8 cellular contexts compared by ENCODE assay signal in genomic region chr4:2948895-2949781, GRCh38. TPM values are rescaled to one million over a fixed set of nuclear protein-coding genes. Genes with fewer than 3 reads are reported as not detected.
A peak's percentile ranks its signal among the peaks of the same experiment; 100 is the strongest.
DNase-seq lines count a peak whose midpoint lies in the region; ATAC-seq, FAIRE-seq and TF ChIP-seq lines count a peak whose summit lies in the region.

No MANE protein-coding gene starts in this region.

- H2BK15ac ChIP-seq in mesenchymal stem cell (ENCODE audit: low read depth, poor library complexity, severe bottlenecking), result no peak overlapping the region

- H3K4me2 ChIP-seq in Karpas-422 (ENCODE audit: low read depth, low read length, poor library complexity, severe bottlenecking) (no peak overlapping the region), mesenchymal stem cell (ENCODE audit: low read length, poor library complexity, severe bottlenecking) (no peak overlapping the region)

- no peaks in the 10 kb centered on the region for H3K27me3 Mint-ChIP-seq in Caco-2 (ENCODE audit: insufficient read depth, unreplicated experiment)

- POLR2A ChIA-PET in Caco-2 (lab: Charles Lee), result no interaction called here

- peaks cover 6% of the 10 kb centered on the region for H3K4me1 Mint-ChIP-seq in Caco-2 (ENCODE audit: low read depth, unreplicated experiment)

- in situ Hi-C loops in T47D (cut with HindIII; ENCODE audit: low pct_unique_long_range_greater_than_20kb, low sequenced_read_pairs), result no loop called here

- H3K23ac ChIP-seq in mesenchymal stem cell (ENCODE audit: low read length in 2 of 2), result no peak overlapping the region

- H2AFZ ChIP-seq in Karpas-422 (ENCODE audit: low read length) (no peak overlapping the region), mesenchymal stem cell (ENCODE audit: low read depth, low read length) (no peak overlapping the region)

- peaks cover 29% of the 10 kb centered on the region for H3K79me1 ChIP-seq in mesenchymal stem cell (replicated peaks; ENCODE audit: low read length, poor library complexity, severe bottlenecking)

- no peak overlapping the region for H4K91ac ChIP-seq in mesenchymal stem cell (ENCODE audit: low read length)

- TF ChIP-seq CTCF in Caco-2 (IDR thresholded peaks at IDR 0.05; ENCODE audit: insufficient read depth in 1 of 2, low read depth in 1 of 2, low read length in 1 of 2, severe bottlenecking in 1 of 2, unreplicated experiment in 1 of 2), result peak; percentile 49 to 51

- peaks cover 13% of the 10 kb centered on the region; the same call in 1 of the 2 replicates for H3K79me2 ChIP-seq in Karpas-422 (ENCODE audit: low read length)

- H3K36me3 ChIP-seq in Caco-2 (ENCODE audit: control insufficient read depth, insufficient read depth, low read length) (peaks cover 11% of the 10 kb centered on the region), Karpas-422 (ENCODE audit: insufficient read depth, low read length) (peaks cover 58% of the 10 kb centered on the region), mesenchymal stem cell (ENCODE audit: control insufficient read depth in 1 of 2, insufficient read depth in 2 of 2, low read depth in 1 of 2, low read length in 2 of 2) (peaks cover 73 to 93% of the 10 kb centered on the region in 2 experiments)

- no peak overlapping the region for H2BK5ac ChIP-seq in mesenchymal stem cell (ENCODE audit: low read depth, low read length, poor library complexity, severe bottlenecking)

- H3K27ac ChIP-seq in Karpas-422 (ENCODE audit: low read length) (no peak overlapping the region), mesenchymal stem cell (ENCODE audit: low read length, poor library complexity, severe bottlenecking) (no peak overlapping the region)

- H2BK120ac ChIP-seq in mesenchymal stem cell (ENCODE audit: low read depth, low read length), result no peak overlapping the region

- DNase-seq in Caco-2, result peak in 1 of 2 experiments; percentile 54
- peak; percentile 62 for DNase-seq in Karpas-422
- peak; percentile 64 to 75 for DNase-seq in T47D (ENCODE audit: low read depth in 1 of 2, low spot score in 1 of 2)
- DNase-seq in mesenchymal stem cell, result peak; percentile 31
- no peak for DNase-seq in GM12892 (ENCODE audit: insufficient read length)
- DNase-seq in retina, result no peak
- no peak for DNase-seq in HK-2 (ENCODE audit: unreplicated experiment)

- 95% methylated on average over 14 of the region's 14 CpGs for WGBS in mesenchymal stem cell

- H3K4ac ChIP-seq in mesenchymal stem cell (ENCODE audit: low read depth in 1 of 2, low read length in 2 of 2), result no peak overlapping the region

- H3K4me1 ChIP-seq in Caco-2, result peaks cover 5% of the 10 kb centered on the region; the same call in 1 of the 2 replicates
- no peaks in the 10 kb centered on the region for H3K4me1 ChIP-seq in Karpas-422 (ENCODE audit: low read length)
- H3K4me1 ChIP-seq in mesenchymal stem cell (ENCODE audit: control insufficient read depth, insufficient read depth, low read depth, low read length), result peaks cover 20% of the 10 kb centered on the region

- H3K9me3 ChIP-seq in Caco-2 (no peaks in the 10 kb centered on the region), Karpas-422 (ENCODE audit: low read length) (no peaks in the 10 kb centered on the region), mesenchymal stem cell (ENCODE audit: control insufficient read depth, low read length) (no peaks in the 10 kb centered on the region)

- BruUV-seq in Caco-2 (replicated peaks; lab: Mats Ljungman, UMichigan), result no TSS peak

- no peak overlapping the region for H3K4me3 Mint-ChIP-seq in Caco-2 (ENCODE audit: unreplicated experiment)

- H3K14ac ChIP-seq in mesenchymal stem cell (ENCODE audit: low read length in 2 of 2), result no peak overlapping the region

- intact Hi-C loops in Caco-2 (cut with micrococcal nuclease; ENCODE audit: unreplicated experiment), result loop anchor here (1.0 kb wide), 1 partner anchor 88 kb away; no protein-coding TSS in a partner anchor

- no peak overlapping the region for H2AK5ac ChIP-seq in mesenchymal stem cell (ENCODE audit: low read length, severe bottlenecking)

- no peak for ATAC-seq in HG02970 (IDR thresholded peaks at IDR 0.05; ENCODE audit: low FRiP score, unreplicated experiment)

- no peaks in the 10 kb centered on the region for H3K9me2 ChIP-seq in Karpas-422 (replicated peaks; ENCODE audit: insufficient read depth, low read length)

- peak overlapping the region; percentile 45 for H3K27ac Mint-ChIP-seq in Caco-2 (ENCODE audit: unreplicated experiment)

- H3K27me3 ChIP-seq in Caco-2 (replicated peaks; ENCODE audit: control insufficient read depth, insufficient read depth, low read length) (no peaks in the 10 kb centered on the region), Karpas-422 (ENCODE audit: low read length) (no peaks in the 10 kb centered on the region), mesenchymal stem cell (ENCODE audit: control insufficient read depth in 1 of 2, insufficient read depth in 1 of 2, low read length in 2 of 2) (no peaks in the 10 kb centered on the region)

- no peak overlapping the region for H4K8ac ChIP-seq in mesenchymal stem cell (ENCODE audit: low read length)

- H3K18ac ChIP-seq in mesenchymal stem cell (ENCODE audit: low read depth in 1 of 2, low read length in 2 of 2), result no peak overlapping the region

- H3K9ac ChIP-seq in Karpas-422 (ENCODE audit: low read length) (no peak overlapping the region), mesenchymal stem cell (ENCODE audit: low read length) (no peak overlapping the region)

- H2BK12ac ChIP-seq in mesenchymal stem cell (ENCODE audit: low read length in 2 of 2), result no peak overlapping the region

- no peak for TF ChIP-seq POLR2A in GM12892 (IDR thresholded peaks at IDR 0.05; ENCODE audit: low read depth, low read length)

- no peaks in the 10 kb centered on the region for H3K9me3 Mint-ChIP-seq in Caco-2 (ENCODE audit: unreplicated experiment)

- CTCF ChIA-PET in Caco-2 (lab: Charles Lee), result interaction anchor here (0.6 to 1.4 kb wide), 5 partner anchors 14 to 267 kb away, joined by 3 to 13 read pairs (median 5); partner anchors contain the start of genes GRK4 and NOP14

- H3K36me3 Mint-ChIP-seq in Caco-2 (ENCODE audit: insufficient read depth, unreplicated experiment), result peaks cover 89% of the 10 kb centered on the region

- no peak for FAIRE-seq in GM12892 (lab: Jason Lieb, UNC)

- H4K20me1 ChIP-seq in Karpas-422 (ENCODE audit: insufficient read depth, low read depth, low read length), result peaks cover 10% of the 10 kb centered on the region; the same call in 1 of the 2 replicates

- no peak overlapping the region for H3K4me3 ChIP-seq in Caco-2 (ENCODE audit: low read depth, low read length)
- no peak overlapping the region for H3K4me3 ChIP-seq in Karpas-422 (ENCODE audit: low read length)
- no peak overlapping the region for H3K4me3 ChIP-seq in mesenchymal stem cell (ENCODE audit: insufficient read depth in 1 of 2, low read depth in 1 of 2, low read length in 2 of 2)

RNA-seq across cellular contexts. Expression of gene NOP14, which starts 14.1 kb away (rescaled TPM):
- 55.2 and 60.5 TPM in 2 replicates for total RNA-seq in Caco-2 (2022)
- 19.2 and 27.6 TPM in 2 replicates for total RNA-seq in Karpas-422 (2014; rRNA removed; shearing (Covaris generic); ENCODE audit: low replicate concordance)
- polyA plus RNA-seq in mesenchymal stem cell (2013, experiment 1 of 2), result 32.6 TPM
- polyA plus RNA-seq in mesenchymal stem cell (2013, experiment 2 of 2), result 33.3 TPM
- polyA plus RNA-seq in GM12892 (2012; ENCODE audit: missing spikeins), result 36.9 TPM

RNA-seq across cellular contexts. Expression of gene GRK4, which starts 14.2 kb away (rescaled TPM):
- 6.8 and 7.1 TPM in 2 replicates for total RNA-seq in Caco-2 (2022)
- total RNA-seq in Karpas-422 (2014; rRNA removed; shearing (Covaris generic); ENCODE audit: low replicate concordance), result 3.0 and 3.8 TPM in 2 replicates
- polyA plus RNA-seq in mesenchymal stem cell (2013, experiment 1 of 2), result 3.6 TPM
- polyA plus RNA-seq in mesenchymal stem cell (2013, experiment 2 of 2), result 3.7 TPM
- polyA plus RNA-seq in GM12892 (2012; ENCODE audit: missing spikeins), result 3.7 TPM

Comparison
In these comparisons a context has a peak if more than half of its experiments do, and no peak if none do; other contexts are left out.
1. DNase-seq: peak in Karpas-422 (single experiment), T47D (2 of 2) and mesenchymal stem cell (single experiment); none in GM12892 (single experiment), retina (single experiment) and HK-2 (single experiment).